Comparison of ENCODE assay signal across 8 cellular contexts in genomic region chr2:231464576-231465540, GRCh38. TPM values are rescaled to one million over a fixed set of nuclear protein-coding genes. Genes with fewer than 3 reads are reported as not detected.
DNase-seq lines count a peak whose midpoint lies in the region; ATAC-seq and TF ChIP-seq lines count a peak whose summit lies in the region.

No MANE protein-coding gene starts in this region.

- peak overlapping the region; percentile 59 for H3K9ac ChIP-seq in neural progenitor cell

- CTCF ChIA-PET in Panc1 (lab: Charles Lee), result interaction anchor here (0.6 to 1.5 kb wide), 5 partner anchors 18 to 1823 kb away, joined by 3 to 11 read pairs (median 7); no protein-coding TSS in a partner anchor

- intact Hi-C loops in Panc1 (cut with micrococcal nuclease; ENCODE audit: unreplicated experiment), result no loop called here
- intact Hi-C loops in stomach (cut with DNase I; ENCODE audit: low total_unique reads), result no loop called here

- H3K4me3 Mint-ChIP-seq in neural progenitor cell, result peak overlapping the region; percentile 97

- in situ Hi-C loops in Panc1 (cut with HindIII; ENCODE audit: low pct_unique_long_range_greater_than_20kb, low sequenced_read_pairs), result no loop called here

- TF ChIP-seq EP300 in stomach (IDR thresholded peaks at IDR 0.05), result no peak

- POLR2A ChIA-PET in Panc1 (lab: Charles Lee), result interaction anchor here (0.5 to 1.4 kb wide), 13 partner anchors 11 to 1143 kb away, joined by 3 to 17 read pairs (median 5); no protein-coding TSS in a partner anchor

- H3K36me3 ChIP-seq in Panc1 (ENCODE audit: control insufficient read depth, insufficient read depth, low read length) (peaks cover 36% of the 10 kb centered on the region), neural progenitor cell (peaks cover 26% of the 10 kb centered on the region), stomach (peaks cover 30 to 34% (median 32%) of the 10 kb centered on the region in 4 donors)

- WGBS in stomach, 5 donors, result 0 to 2% (median 1%) methylated on average over 25 to 81 of the region's 81 CpGs

- peaks cover 28% of the 10 kb centered on the region for H3K36me3 Mint-ChIP-seq in neural progenitor cell

- TSS peak; percentile 99 for BruUV-seq in Panc1 (replicated peaks; lab: Mats Ljungman, UMichigan)

- H3K4me1 ChIP-seq in Panc1 (ENCODE audit: control insufficient read depth, insufficient read depth, low read length), result peaks cover 19% of the 10 kb centered on the region
- peaks cover 14% of the 10 kb centered on the region for H3K4me1 ChIP-seq in neural progenitor cell
- H3K4me1 ChIP-seq in stomach, result peaks cover 26 to 48% (median 38%) of the 10 kb centered on the region in 4 donors

- H3K9me3 Mint-ChIP-seq in neural progenitor cell, result no peaks in the 10 kb centered on the region

- H3K4me2 ChIP-seq in neural progenitor cell, result peak overlapping the region; percentile 78

- peaks cover 58% of the 10 kb centered on the region for H3K79me2 ChIP-seq in neural progenitor cell (ENCODE audit: low read depth)

- ATAC-seq in GM18909 (IDR thresholded peaks at IDR 0.05; ENCODE audit: poor library complexity, unreplicated experiment) (peak; percentile 30), Panc1 (peak; percentile 63)

- TF ChIP-seq POLR2A in stomach (IDR thresholded peaks at IDR 0.05), result peak in 1 of 4 donors; percentile 38

- H3K27ac ChIP-seq in Panc1 (ENCODE audit: low read length) (peak overlapping the region; percentile 98), neural progenitor cell (peak overlapping the region; percentile 100), stomach (peak overlapping the region; percentile 94 to 99 (median 98))

- peaks cover 43% of the 10 kb centered on the region for H4K20me1 ChIP-seq in neural progenitor cell (ENCODE audit: low read depth)

- H3K4me1 Mint-ChIP-seq in neural progenitor cell, result peaks cover 26% of the 10 kb centered on the region

- peak; percentile 99 for DNase-seq in AG08396 (ENCODE audit: low spot score)
- peak; percentile 98 for DNase-seq in HT-29 (ENCODE audit: low spot score)
- no peak for DNase-seq in Panc1 (ENCODE audit: low read depth, low spot score)
- DNase-seq in activated T-helper 9 cell treated with anti-CD3 and anti-CD28 coated beads, Interleukin-2, amount 50 U/mL, for 16 hours (ENCODE audit: low read depth), result peak; percentile 99
- peak in 1 of 2 donors; percentile 99 for DNase-seq in foreskin fibroblast
- DNase-seq in neural progenitor cell (ENCODE audit: low spot score), result peak; percentile 99
- DNase-seq in stomach, result peak; percentile 99

- H3K4me3 ChIP-seq in Panc1 (ENCODE audit: low read depth in 2 of 2, low read length in 2 of 2), result peak overlapping the region; percentile 93 to 94
- peak overlapping the region; percentile 78 to 86 for H3K4me3 ChIP-seq in foreskin fibroblast (ENCODE audit: low read depth in 1 of 2, low read length in 2 of 2)
- H3K4me3 ChIP-seq in neural progenitor cell, result peak overlapping the region; percentile 74
- peak overlapping the region; percentile 81 to 89 (median 84) for H3K4me3 ChIP-seq in stomach

- TF ChIP-seq CTCF in Panc1 (IDR thresholded peaks at IDR 0.05) (no peak), foreskin fibroblast (IDR thresholded peaks at IDR 0.05; ENCODE audit: low read depth, low read length) (no peak), neural progenitor cell (IDR thresholded peaks at IDR 0.05) (no peak), stomach (IDR thresholded peaks at IDR 0.05) (no peak)

- peak overlapping the region; percentile 53 for H3K27ac Mint-ChIP-seq in neural progenitor cell

- H3K9me3 ChIP-seq in Panc1 (ENCODE audit: control insufficient read depth, insufficient read depth, low read depth, low read length) (no peaks in the 10 kb centered on the region), neural progenitor cell (ENCODE audit: low read depth) (no peaks in the 10 kb centered on the region), stomach (no peaks in the 10 kb centered on the region)

- H3K27me3 Mint-ChIP-seq in neural progenitor cell (ENCODE audit: insufficient read depth, low read depth), result peaks cover 3% of the 10 kb centered on the region

- peak overlapping the region; percentile 44 for H2AFZ ChIP-seq in neural progenitor cell (replicated peaks)

- H3F3A ChIP-seq in neural progenitor cell (ENCODE audit: low read depth), result peaks cover 50% of the 10 kb centered on the region

- H3K27me3 ChIP-seq in Panc1 (ENCODE audit: control insufficient read depth, insufficient read depth, low read length) (no peaks in the 10 kb centered on the region), neural progenitor cell (no peaks in the 10 kb centered on the region), stomach (no peaks in the 10 kb centered on the region)

RNA-seq across cellular contexts. Expression of gene NCL, which starts 0.6 kb away (rescaled TPM):
- 227 and 245 TPM in 2 replicates for total RNA-seq in HT-29 (2014; rRNA removed; shearing (Covaris generic))
- total RNA-seq in Panc1 (2021; ENCODE audit: unreplicated experiment) (778 TPM), neural progenitor cell (ENCODE audit: low replicate concordance) (257 and 354 TPM in 2 replicates), stomach (100 to 1,000 TPM in 4 of 5 donors, 10 to 100 TPM in 1; 72.3 to 278 (median 184) TPM)
- polyA plus RNA-seq in Panc1 (2012; ENCODE audit: insufficient read length), result 489 TPM
- polyA plus RNA-seq in stomach, result 100 to 1,000 TPM; 123 to 192 (median 141) TPM
